Comparison of ENCODE assay signal across 14 cellular contexts in the genomic region with DNA sequence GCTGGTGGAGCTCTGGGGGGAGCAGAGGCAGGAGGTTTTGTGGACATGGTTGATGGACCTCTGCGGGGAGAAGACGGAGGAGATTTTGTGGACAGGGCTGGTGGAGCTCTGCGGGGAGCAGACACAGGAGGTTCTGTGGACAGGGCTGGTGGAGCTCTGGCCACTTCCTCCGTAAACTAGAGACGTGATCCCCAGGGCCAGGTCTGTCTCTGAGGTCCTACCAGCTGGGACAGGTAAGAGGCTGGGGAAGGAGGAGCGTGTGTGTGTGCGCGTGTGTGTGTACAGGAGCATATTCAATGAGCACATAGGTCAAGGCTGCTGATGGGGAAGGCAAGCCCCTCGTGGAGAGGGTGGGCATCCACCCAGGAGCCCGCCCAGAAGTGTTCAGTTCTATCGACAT. TPM values are rescaled to one million over a fixed set of nuclear protein-coding genes. Genes with fewer than 3 reads are reported as not detected.
DNase-seq lines count a peak whose midpoint lies in the region; ATAC-seq, FAIRE-seq and TF ChIP-seq lines count a peak whose summit lies in the region.
"Had no signal": no experiment of that assay in that cellular context is flagged by ENCODE, and none has a peak within 500 bp of the region (broad histone marks: within the 10 kb centered on the region; RNA-seq: fewer than 3 reads in every experiment).

No MANE protein-coding gene starts in this region.

- peak in 1 of 4 donors; percentile 4 for ATAC-seq in pancreas
- no peak for ATAC-seq in HG03354 (IDR thresholded peaks at IDR 0.05; ENCODE audit: poor library complexity, severe bottlenecking, unreplicated experiment)
- ATAC-seq: left lung had no signal

- H3K27me3 Mint-ChIP-seq in activated naive CD4-positive, alpha-beta T cell treated with anti-CD3 and anti-CD28 coated beads, Interleukin-2, amount 50 U/mL, for 24 hours = no peaks in the 10 kb centered on the region
- H3K27me3 Mint-ChIP-seq in activated naive CD4-positive, alpha-beta T cell treated with anti-CD3 and anti-CD28 coated beads for 36 hours (ENCODE audit: low read depth) = no peaks in the 10 kb centered on the region

- TF ChIP-seq CTCF in pancreas (IDR thresholded peaks at IDR 0.05) (no peak), vagina (IDR thresholded peaks at IDR 0.05) (no peak), D721Med (IDR thresholded peaks at IDR 0.05; ENCODE audit: insufficient read depth, missing control alignments) (no peak)

- H3K9me3 Mint-ChIP-seq in activated naive CD4-positive, alpha-beta T cell treated with anti-CD3 and anti-CD28 coated beads, Interleukin-2, amount 50 U/mL, for 24 hours = no peaks in the 10 kb centered on the region
- H3K9me3 Mint-ChIP-seq in activated naive CD4-positive, alpha-beta T cell treated with anti-CD3 and anti-CD28 coated beads for 36 hours = no peaks in the 10 kb centered on the region
- H3K9me3 Mint-ChIP-seq: activated T-cell treated with anti-CD3 and anti-CD28 coated beads, Interleukin-2, amount 50 U/mL, for 24 hours had no signal

- 40 to 52% methylated on average over 10 to 11 of the region's 11 CpGs for WGBS in pancreas, 2 donors

- DNase-seq in activated naive CD4-positive, alpha-beta T cell treated with anti-CD3 and anti-CD28 coated beads for 36 hours = no peak
- DNase-seq in cardiac septum (ENCODE audit: low spot score) (peak; percentile 56), pancreas (peak in 3 of 6 donors; percentile 33 to 57 (median 56)), vagina (ENCODE audit: extremely low spot score in 2 of 2) (no peak), COLO829 (ENCODE audit: low spot score) (no peak), D721Med (ENCODE audit: insufficient read length, low spot score) (no peak)
- DNase-seq: ACHN; activated T-cell treated with anti-CD3 and anti-CD28 coated beads, Interleukin-2, amount 50 U/mL, for 24 hours; WERI-Rb-1 had no signal

- H3K27ac ChIP-seq in pancreas = peak overlapping the region; percentile 27 to 96 (median 53)
- H3K27ac ChIP-seq in vagina = peak overlapping the region; percentile 88
- H3K27ac ChIP-seq: left lung, WERI-Rb-1 had no signal

- peaks cover 73% of the 10 kb centered on the region for H3K4me1 Mint-ChIP-seq in activated naive CD4-positive, alpha-beta T cell treated with anti-CD3 and anti-CD28 coated beads, Interleukin-2, amount 50 U/mL, for 24 hours
- peaks cover 62% of the 10 kb centered on the region for H3K4me1 Mint-ChIP-seq in activated naive CD4-positive, alpha-beta T cell treated with anti-CD3 and anti-CD28 coated beads for 36 hours (ENCODE audit: low read depth)

- H3K9me3 ChIP-seq in pancreas (no peaks in the 10 kb centered on the region), vagina (no peaks in the 10 kb centered on the region)
- H3K9me3 ChIP-seq: left lung had no signal

- no peaks in the 10 kb centered on the region for H3K36me3 Mint-ChIP-seq in activated naive CD4-positive, alpha-beta T cell treated with anti-CD3 and anti-CD28 coated beads, Interleukin-2, amount 50 U/mL, for 24 hours
- H3K36me3 Mint-ChIP-seq in activated naive CD4-positive, alpha-beta T cell treated with anti-CD3 and anti-CD28 coated beads for 36 hours (ENCODE audit: low read depth) = no peaks in the 10 kb centered on the region

- FAIRE-seq in pancreas (lab: Jason Lieb, UNC) = no peak
- FAIRE-seq in D721Med (lab: Jason Lieb, UNC) = no peak
- FAIRE-seq: frontal cortex, GM18507 had no signal

- peaks cover 0 to 4% (median 3%) of the 10 kb centered on the region in 3 donors for H3K36me3 ChIP-seq in pancreas
- H3K36me3 ChIP-seq in vagina = no peaks in the 10 kb centered on the region
- H3K36me3 ChIP-seq: WERI-Rb-1 had no signal

- H3K4me3 ChIP-seq in pancreas (peak overlapping the region in 2 of 4 donors; percentile 11 to 34), vagina (peak overlapping the region; percentile 12 to 16)
- H3K4me3 ChIP-seq: left lung had no signal

- peak overlapping the region; percentile 87 for H3K4me3 Mint-ChIP-seq in activated naive CD4-positive, alpha-beta T cell treated with anti-CD3 and anti-CD28 coated beads, Interleukin-2, amount 50 U/mL, for 24 hours
- H3K4me3 Mint-ChIP-seq in activated naive CD4-positive, alpha-beta T cell treated with anti-CD3 and anti-CD28 coated beads for 36 hours = no peak overlapping the region
- H3K4me3 Mint-ChIP-seq: activated T-cell treated with anti-CD3 and anti-CD28 coated beads, Interleukin-2, amount 50 U/mL, for 24 hours had no signal

- H3K27me3 ChIP-seq in pancreas = no peaks in the 10 kb centered on the region
- no peaks in the 10 kb centered on the region for H3K27me3 ChIP-seq in vagina

- H3K27ac Mint-ChIP-seq in activated naive CD4-positive, alpha-beta T cell treated with anti-CD3 and anti-CD28 coated beads, Interleukin-2, amount 50 U/mL, for 24 hours = peak overlapping the region; percentile 2
- H3K27ac Mint-ChIP-seq in activated naive CD4-positive, alpha-beta T cell treated with anti-CD3 and anti-CD28 coated beads for 36 hours = no peak overlapping the region
- H3K27ac Mint-ChIP-seq: activated T-cell treated with anti-CD3 and anti-CD28 coated beads, Interleukin-2, amount 50 U/mL, for 24 hours had no signal

- intact Hi-C loops in activated naive CD4-positive, alpha-beta T cell treated with anti-CD3 and anti-CD28 coated beads for 36 hours (cut with micrococcal nuclease) = no loop called here
- intact Hi-C loops in cardiac septum (cut with DNase I) = loop anchor here (5.0 kb wide), 1 partner anchor 65 kb away; no protein-coding TSS in a partner anchor
- intact Hi-C loops in pancreas (cut with DNase I) = no loop called here
- intact Hi-C loops in vagina (cut with DNase I) = no loop called here

- no peak for TF ChIP-seq POLR2A in vagina (IDR thresholded peaks at IDR 0.05)

- CTCF ChIA-PET in activated naive CD4-positive, alpha-beta T cell treated with anti-CD3 and anti-CD28 coated beads for 36 hours (lab: Charles Lee) = no interaction called here

- H3K4me1 ChIP-seq in pancreas (peaks cover 13 to 39% (median 26%) of the 10 kb centered on the region in 3 donors), vagina (peaks cover 51% of the 10 kb centered on the region)

RNA-seq across cellular contexts. Expression of a gene that starts 20.6 kb away (rescaled TPM):
- 1 to 10 TPM; 1.6 to 2.2 TPM for total RNA-seq in activated naive CD4-positive, alpha-beta T cell treated with anti-CD3 and anti-CD28 coated beads for 36 hours
- total RNA-seq in cardiac septum (5.5 TPM), pancreas (10 to 100 TPM; 45.1 to 89.1 (median 61.7) TPM), vagina (43.5 TPM)
- 10 to 100 TPM; 43.4 to 46.5 TPM for polyA plus RNA-seq in pancreas
